ENCODE assay signal across 8 cellular contexts in genomic region chr15:41494922-41495735, GRCh38. TPM values are rescaled to one million over a fixed set of nuclear protein-coding genes. Genes with fewer than 3 reads are reported as not detected.
DNase-seq lines count a peak whose midpoint lies in the region; ATAC-seq and TF ChIP-seq lines count a peak whose summit lies in the region.

No MANE protein-coding gene starts in this region.

- H3K4me3 Mint-ChIP-seq in activated CD4-positive, alpha-beta T cell treated with anti-CD3 and anti-CD28 coated beads, Interleukin-2, amount 10 ng/mL, durations not matched to agents 7 days and 5 days: peak overlapping the region; percentile 36

- H2AFZ ChIP-seq in smooth muscle cell (ENCODE audit: low read depth): no peak overlapping the region

- H3K36me3 ChIP-seq in smooth muscle cell (ENCODE audit: low read depth): no peaks in the 10 kb centered on the region

- DNase-seq in GM12865 (ENCODE audit: low read depth) (peak; percentile 45), fibroblast of mammary gland (ENCODE audit: low read depth) (no peak), smooth muscle cell (lab: John Stamatoyannopoulos, UW; ENCODE audit: unreplicated experiment) (no peak), MV-4-11 (lab: John Stamatoyannopoulos, UW) (no peak), NCI-H2029 (lab: John Stamatoyannopoulos, UW) (no peak), HPDE6-E6E7 (ENCODE audit: extremely low spot score) (no peak)
- DNase-seq in activated CD4-positive, alpha-beta T cell treated with anti-CD3 and anti-CD28 coated beads, Interleukin-2, amount 10 ng/mL, durations not matched to agents 7 days and 5 days: peak; percentile 32

- H3K27ac Mint-ChIP-seq in activated CD4-positive, alpha-beta T cell treated with anti-CD3 and anti-CD28 coated beads, Interleukin-2, amount 10 ng/mL, durations not matched to agents 7 days and 5 days: no peak overlapping the region

- no peak overlapping the region for H3K27ac ChIP-seq in smooth muscle cell (ENCODE audit: low read depth)

- CTCF ChIA-PET in activated CD4-positive, alpha-beta T cell treated with anti-CD3 and anti-CD28 coated beads, Interleukin-2, amount 10 ng/mL, durations not matched to agents 7 days and 5 days (lab: Charles Lee): interaction anchor here (1.4 to 2.2 kb wide), 2 partner anchors 16 to 29 kb away, joined by 3 to 8 read pairs; no protein-coding TSS in a partner anchor

- no peak overlapping the region for H3K9ac ChIP-seq in smooth muscle cell (ENCODE audit: low read depth)

- no peak for TF ChIP-seq CTCF in GM12865 (IDR thresholded peaks at IDR 0.05; ENCODE audit: insufficient read depth, low read depth, low read length, missing control alignments)
- no peak for TF ChIP-seq CTCF in fibroblast of mammary gland (conservative IDR thresholded peaks at IDR 0.05; ENCODE audit: control insufficient read depth, insufficient read depth, low read depth, low read length)
- no peak for TF ChIP-seq CTCF in smooth muscle cell (IDR thresholded peaks at IDR 0.05; ENCODE audit: borderline replicate concordance, insufficient read depth, poor library complexity, severe bottlenecking)

- peaks cover 13% of the 10 kb centered on the region for H3F3A ChIP-seq in smooth muscle cell (ENCODE audit: low read depth)

- H3K4me2 ChIP-seq in smooth muscle cell: peak overlapping the region; percentile 91

- WGBS in smooth muscle cell (ENCODE audit: low lambda C conversion rate): 3% methylated on average over 50 of the region's 60 CpGs

- H3K9me3 ChIP-seq in smooth muscle cell (replicated peaks; ENCODE audit: low read depth): no peaks in the 10 kb centered on the region

- peaks cover 60% of the 10 kb centered on the region for H3K27me3 Mint-ChIP-seq in activated CD4-positive, alpha-beta T cell treated with anti-CD3 and anti-CD28 coated beads, Interleukin-2, amount 10 ng/mL, durations not matched to agents 7 days and 5 days

- H3K4me3 ChIP-seq in GM12865 (ENCODE audit: low read depth, low read length) (peak overlapping the region; percentile 60), fibroblast of mammary gland (ENCODE audit: control insufficient read depth, low read depth, low read length) (peak overlapping the region; percentile 42), smooth muscle cell (peak overlapping the region; percentile 56)

- no peaks in the 10 kb centered on the region for H3K9me3 Mint-ChIP-seq in activated CD4-positive, alpha-beta T cell treated with anti-CD3 and anti-CD28 coated beads, Interleukin-2, amount 10 ng/mL, durations not matched to agents 7 days and 5 days

- peaks cover 29% of the 10 kb centered on the region for H3K4me1 Mint-ChIP-seq in activated CD4-positive, alpha-beta T cell treated with anti-CD3 and anti-CD28 coated beads, Interleukin-2, amount 10 ng/mL, durations not matched to agents 7 days and 5 days

- peaks cover 62% of the 10 kb centered on the region for H3K27me3 ChIP-seq in smooth muscle cell (ENCODE audit: low read depth)

- no peaks in the 10 kb centered on the region for H3K79me2 ChIP-seq in smooth muscle cell (ENCODE audit: low read depth)

- POLR2A ChIA-PET in activated CD4-positive, alpha-beta T cell treated with anti-CD3 and anti-CD28 coated beads, Interleukin-2, amount 10 ng/mL, durations not matched to agents 7 days and 5 days (lab: Charles Lee): no interaction called here

- H3K36me3 Mint-ChIP-seq in activated CD4-positive, alpha-beta T cell treated with anti-CD3 and anti-CD28 coated beads, Interleukin-2, amount 10 ng/mL, durations not matched to agents 7 days and 5 days (ENCODE audit: low read depth): no peaks in the 10 kb centered on the region

- H4K20me1 ChIP-seq in smooth muscle cell (ENCODE audit: low read depth): no peaks in the 10 kb centered on the region

- no peak for ATAC-seq in HG03571 (IDR thresholded peaks at IDR 0.05; ENCODE audit: unreplicated experiment)

- H3K4me1 ChIP-seq in smooth muscle cell (ENCODE audit: low read depth): peaks cover 22% of the 10 kb centered on the region

RNA-seq across cellular contexts. Expression of gene ITPKA, which starts 1.5 kb away (rescaled TPM):
- under 1 TPM in 1 of 2 experiments, not detected in 1; 0.35 TPM for total RNA-seq in activated CD4-positive, alpha-beta T cell treated with anti-CD3 and anti-CD28 coated beads, Interleukin-2, amount 10 ng/mL, durations not matched to agents 7 days and 5 days
- 2.8 and 5.8 TPM in 2 replicates for total RNA-seq in smooth muscle cell
- polyA plus RNA-seq in smooth muscle cell: 1.5 and 2.1 TPM in 2 replicates

RNA-seq across cellular contexts. Expression of gene LTK, which starts 18.5 kb away (rescaled TPM):
- 1 to 10 TPM in 1 of 2 experiments, under 1 TPM in 1; 0.87 to 1.1 TPM for total RNA-seq in activated CD4-positive, alpha-beta T cell treated with anti-CD3 and anti-CD28 coated beads, Interleukin-2, amount 10 ng/mL, durations not matched to agents 7 days and 5 days
- total RNA-seq in smooth muscle cell: 0.18 and 1.2 TPM in 2 replicates
- polyA plus RNA-seq in smooth muscle cell: 1.6 and 2.3 TPM in 2 replicates

RNA-seq across cellular contexts. Expression of gene RPAP1, which starts 48.9 kb away (rescaled TPM):
- total RNA-seq in activated CD4-positive, alpha-beta T cell treated with anti-CD3 and anti-CD28 coated beads, Interleukin-2, amount 10 ng/mL, durations not matched to agents 7 days and 5 days: 10 to 100 TPM; 33.8 to 36.3 TPM
- total RNA-seq in smooth muscle cell: 15.5 and 15.8 TPM in 2 replicates
- 37.1 and 37.5 TPM in 2 replicates for polyA plus RNA-seq in smooth muscle cell

Comparison
In these comparisons a context has a peak if more than half of its experiments do, and no peak if none do; other contexts are left out.
1. DNase-seq: peak in GM12865 (single experiment) and activated CD4-positive, alpha-beta T cell treated with anti-CD3 and anti-CD28 coated beads, Interleukin-2, amount 10 ng/mL, durations not matched to agents 7 days and 5 days (single experiment); none in fibroblast of mammary gland (single experiment), smooth muscle cell (single experiment), MV-4-11 (single experiment), NCI-H2029 (single experiment) and HPDE6-E6E7 (single experiment).
2. Peak in every context shown above with its lines, with median percentiles within 50 percentile points of each other: H3K4me3 ChIP-seq.